In the genomic region with DNA sequence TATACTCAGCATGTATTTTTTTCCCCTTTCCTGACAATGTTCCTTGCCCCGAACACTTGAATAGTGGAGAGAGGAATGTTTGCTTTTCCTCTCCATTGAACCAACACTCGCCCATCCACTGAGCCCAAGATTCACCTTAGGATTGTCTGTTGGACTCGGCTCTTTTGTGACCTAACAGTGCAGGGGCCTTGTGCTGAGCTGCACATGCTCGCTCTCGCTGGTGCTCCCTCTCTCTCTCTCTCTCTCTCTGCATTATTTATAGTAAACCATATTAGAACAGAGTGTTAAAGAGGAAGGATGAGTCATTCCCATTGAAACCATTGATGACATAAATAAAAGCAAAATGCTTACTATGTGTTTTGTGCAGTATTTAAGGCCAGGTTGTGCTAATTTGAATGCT, we compare ENCODE assay signal across 8 cellular contexts. TPM values are rescaled to one million over a fixed set of nuclear protein-coding genes. Genes with fewer than 3 reads are reported as not detected.
DNase-seq lines count a peak whose midpoint lies in the region; ATAC-seq and TF ChIP-seq lines count a peak whose summit lies in the region.

No MANE protein-coding gene starts in this region.

- no peak overlapping the region for H2AFZ ChIP-seq in mesenchymal stem cell (ENCODE audit: low read depth, low read length)

- H3K18ac ChIP-seq in mesenchymal stem cell (ENCODE audit: low read depth in 1 of 2, low read length in 2 of 2), result peak overlapping the region; percentile 8 to 92

- H2BK15ac ChIP-seq in mesenchymal stem cell (ENCODE audit: low read depth, poor library complexity, severe bottlenecking), result no peak overlapping the region

- intact Hi-C loops in breast epithelium (cut with DNase I; ENCODE audit: low total_unique reads), result no loop called here

- H2BK120ac ChIP-seq in mesenchymal stem cell (ENCODE audit: low read depth, low read length), result no peak overlapping the region

- H4K91ac ChIP-seq in mesenchymal stem cell (ENCODE audit: low read length), result no peak overlapping the region

- no peak overlapping the region for H3K14ac ChIP-seq in mesenchymal stem cell (ENCODE audit: low read length in 2 of 2)

- H3K27ac ChIP-seq in 22Rv1 (peak overlapping the region; percentile 82), breast epithelium (peak overlapping the region; percentile 59 to 83), mesenchymal stem cell (ENCODE audit: low read length, poor library complexity, severe bottlenecking) (no peak overlapping the region)

- peak; percentile 88 for DNase-seq in NB4 (ENCODE audit: low read depth)
- DNase-seq in breast epithelium (ENCODE audit: low spot score in 2 of 2), result no peak
- DNase-seq in mesenchymal stem cell, result peak; percentile 87
- DNase-seq in midbrain (lab: John Stamatoyannopoulos, UW), result no peak
- no peak for DNase-seq in EL

- TF ChIP-seq CTCF in 22Rv1 (IDR thresholded peaks at IDR 0.05), result no peak
- TF ChIP-seq CTCF in NB4 (IDR thresholded peaks at IDR 0.05; ENCODE audit: low read depth, low read length), result no peak
- TF ChIP-seq CTCF in breast epithelium (IDR thresholded peaks at IDR 0.05), result no peak

- ATAC-seq in HG03135 (IDR thresholded peaks at IDR 0.05; ENCODE audit: unreplicated experiment) (no peak), HG02852 (IDR thresholded peaks at IDR 0.05; ENCODE audit: unreplicated experiment) (no peak)

- no peak overlapping the region for H3K23ac ChIP-seq in mesenchymal stem cell (ENCODE audit: low read length in 2 of 2)

- peak overlapping the region in 1 of 2 experiments; percentile 60 for H2BK12ac ChIP-seq in mesenchymal stem cell (ENCODE audit: low read length in 2 of 2)

- no peak overlapping the region for H4K8ac ChIP-seq in mesenchymal stem cell (ENCODE audit: low read length)

- no peak overlapping the region for H2BK5ac ChIP-seq in mesenchymal stem cell (ENCODE audit: low read depth, low read length, poor library complexity, severe bottlenecking)

- 30% methylated on average over 2 of the region's 5 CpGs for WGBS in mesenchymal stem cell

- peak overlapping the region; percentile 46 to 64 for H3K4ac ChIP-seq in mesenchymal stem cell (ENCODE audit: low read depth in 1 of 2, low read length in 2 of 2)

- no peak for TF ChIP-seq POLR2A in NB4 (IDR thresholded peaks at IDR 0.05; ENCODE audit: extremely low read depth, insufficient read length)
- no peak for TF ChIP-seq POLR2A in breast epithelium (IDR thresholded peaks at IDR 0.05)

- H3K4me3 ChIP-seq in NB4 (ENCODE audit: low read depth, low read length) (no peak overlapping the region), breast epithelium (peak overlapping the region; percentile 12 to 48 (median 12)), mesenchymal stem cell (ENCODE audit: insufficient read depth in 1 of 2, low read depth in 1 of 2, low read length in 2 of 2) (no peak overlapping the region)

- no peak overlapping the region for H2AK5ac ChIP-seq in mesenchymal stem cell (ENCODE audit: low read length, severe bottlenecking)

- no peaks in the 10 kb centered on the region for H3K27me3 ChIP-seq in breast epithelium
- H3K27me3 ChIP-seq in mesenchymal stem cell (ENCODE audit: control insufficient read depth in 1 of 2, insufficient read depth in 1 of 2, low read length in 2 of 2), result peaks cover 61 to 75% of the 10 kb centered on the region in 2 experiments

- H3K9me3 ChIP-seq in breast epithelium (no peaks in the 10 kb centered on the region), mesenchymal stem cell (ENCODE audit: control insufficient read depth, low read length) (no peaks in the 10 kb centered on the region)

- peaks cover 28 to 64% of the 10 kb centered on the region in 2 donors for H3K4me1 ChIP-seq in breast epithelium
- H3K4me1 ChIP-seq in mesenchymal stem cell (ENCODE audit: control insufficient read depth, insufficient read depth, low read depth, low read length), result peaks cover 2% of the 10 kb centered on the region

- H3K79me1 ChIP-seq in mesenchymal stem cell (replicated peaks; ENCODE audit: low read length, poor library complexity, severe bottlenecking), result no peaks in the 10 kb centered on the region

- H3K4me2 ChIP-seq in mesenchymal stem cell (ENCODE audit: low read length, poor library complexity, severe bottlenecking), result no peak overlapping the region

- H3K36me3 ChIP-seq in breast epithelium (no peaks in the 10 kb centered on the region), mesenchymal stem cell (ENCODE audit: control insufficient read depth in 1 of 2, insufficient read depth in 2 of 2, low read depth in 1 of 2, low read length in 2 of 2) (no peaks in the 10 kb centered on the region)

- H3K9ac ChIP-seq in mesenchymal stem cell (ENCODE audit: low read length), result no peak overlapping the region

RNA-seq across cellular contexts. Expression of gene ZBTB16, which starts 20.7 kb away (rescaled TPM):
- total RNA-seq in breast epithelium, result 100 to 1,000 TPM; 236 to 358 (median 271) TPM
- 2.4 TPM for polyA plus RNA-seq in mesenchymal stem cell (2013, experiment 1 of 2)
- 2.1 TPM for polyA plus RNA-seq in mesenchymal stem cell (2013, experiment 2 of 2)

Comparison
In these comparisons a context has a peak if more than half of its experiments do, and no peak if none do; other contexts are left out.
1. DNase-seq: peak in NB4 (single experiment) and mesenchymal stem cell (single experiment); none in breast epithelium (0 of 2), midbrain (single experiment) and EL (single experiment).
2. H3K4me3 ChIP-seq: peak in breast epithelium (3 of 3); none in NB4 (single experiment) and mesenchymal stem cell (0 of 2).